ENCODE assay signal across 26 cellular contexts in the genomic region with DNA sequence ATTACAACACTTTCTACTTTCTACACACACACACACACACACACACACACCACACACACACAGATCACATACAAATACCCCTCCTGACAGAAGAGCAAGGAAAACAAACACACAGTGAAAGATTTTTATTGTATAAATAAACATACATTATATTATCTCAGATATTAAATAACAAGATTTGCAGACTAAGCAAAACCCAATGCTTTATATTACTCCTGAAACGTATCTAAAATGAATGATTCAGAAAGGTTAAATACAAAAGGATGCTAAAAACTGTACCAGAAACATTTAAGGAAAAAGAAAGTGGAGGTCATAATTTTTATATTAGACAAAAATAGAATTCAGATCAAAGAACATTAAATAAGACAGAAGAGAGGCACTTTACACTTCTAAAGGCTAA.
"Had no signal": no experiment of that assay in that cellular context is flagged by ENCODE, and none has a peak within 500 bp of the region (broad histone marks: within the 10 kb centered on the region; RNA-seq: fewer than 3 reads in every experiment).

No MANE protein-coding gene starts in this region.

- H3K4me3 Mint-ChIP-seq: immature natural killer cell; memory B cell; mesothelial cell of epicardium; naive B cell; naive thymus-derived CD4-positive, alpha-beta T cell had no signal

- H3K27me3 ChIP-seq: hepatocyte, left lung had no signal

- H3K27me3 Mint-ChIP-seq: memory B cell; naive B cell; naive thymus-derived CD4-positive, alpha-beta T cell had no signal

- H3K4me3 ChIP-seq: hepatocyte, left lung, left ventricle myocardium inferior, lower lobe of right lung, lung, mucosa of descending colon had no signal

- H3K27ac ChIP-seq: hepatocyte, left lung, left ventricle myocardium inferior, lower lobe of right lung had no signal

- H3K4me2 ChIP-seq: hepatocyte had no signal

- H3K27ac Mint-ChIP-seq: immature natural killer cell; memory B cell; mesothelial cell of epicardium; naive B cell; naive thymus-derived CD4-positive, alpha-beta T cell had no signal

- H3K4me1 ChIP-seq: left lung, left ventricle myocardium inferior, lower lobe of right lung had no signal

- DNase-seq: hippocampal formation; hypothalamus; immature natural killer cell; islet precursor cell; kidney; kidney glomerular epithelial cell; left cardiac atrium; left colon; left lung; left ventricle myocardium inferior; left ventricle myocardium superior; lower lobe of right lung; mammary epithelial cell; mesenchymal stem cell; mesendoderm; midbrain; mucosa of descending colon; naive B cell; naive thymus-derived CD4-positive, alpha-beta T cell had no signal

- ATAC-seq: left cardiac atrium; left colon; left lobe of liver; left lung; left ventricle myocardium superior; lower lobe of right lung; mucosa of descending colon; naive thymus-derived CD4-positive, alpha-beta T cell had no signal

- FAIRE-seq: islet of Langerhans, keratinocyte, kidney had no signal

- H3K36me3 Mint-ChIP-seq: immature natural killer cell; memory B cell; mesothelial cell of epicardium; naive B cell; naive thymus-derived CD4-positive, alpha-beta T cell had no signal

- H2AFZ ChIP-seq: hepatocyte had no signal

- H3K4me1 Mint-ChIP-seq: immature natural killer cell; memory B cell; mesothelial cell of epicardium; naive B cell; naive thymus-derived CD4-positive, alpha-beta T cell had no signal

- H3K9me3 ChIP-seq: lower lobe of right lung had no signal

- H3K36me3 ChIP-seq: left lung, left ventricle myocardium inferior, lower lobe of right lung had no signal

- H3K79me2 ChIP-seq: hepatocyte had no signal
